In genomic region chr17:44106801-44107200, GRCh38 we compare ENCODE assay signal across 19 cellular contexts.
"Had no signal": no experiment of that assay in that cellular context is flagged by ENCODE, and none has a peak within 500 bp of the region (broad histone marks: within the 10 kb centered on the region; RNA-seq: fewer than 3 reads in every experiment).

No MANE protein-coding gene starts in this region.

- DNase-seq: activated CD4-positive, alpha-beta memory T cell treated with anti-CD3 and anti-CD28 coated beads for 36 hours; activated CD4-positive, alpha-beta T cell treated with anti-CD3 and anti-CD28 coated beads for 48 hours; activated naive CD4-positive, alpha-beta T cell treated with Interleukin-2 at 50 U/mL for 16 hours; activated naive CD8-positive, alpha-beta T cell treated with anti-CD3 and anti-CD28 coated beads for 36 hours; activated T-cell treated with anti-CD3 and anti-CD28 coated beads, Interleukin-2, amount 50 U/mL, for 48 hours; cerebellar nuclear complex; cortex of kidney; foreskin fibroblast; head of caudate nucleus; islet precursor cell; left cardiac atrium; pancreas; spleen; stimulated activated CD4-positive, alpha-beta T cell treated with anti-CD3 and anti-CD28 coated beads, Interleukin-4, amount 100 ng/mL, for 24 hours; stimulated activated naive CD8-positive, alpha-beta T cell treated with anti-CD3 and anti-CD28 coated beads, Interleukin-15, Interleukin-2, amounts not matched to agents 100 U/mL and 50 U/mL, for 24 hours; thyroid gland had no signal

- H3K9me3 ChIP-seq: pancreas, spleen, thyroid gland had no signal

- H3K4me3 Mint-ChIP-seq: activated CD4-positive, alpha-beta memory T cell treated with anti-CD3 and anti-CD28 coated beads for 36 hours; activated naive CD8-positive, alpha-beta T cell treated with anti-CD3 and anti-CD28 coated beads for 36 hours; memory B cell had no signal

- H3K27me3 Mint-ChIP-seq: activated CD4-positive, alpha-beta memory T cell treated with anti-CD3 and anti-CD28 coated beads for 36 hours; activated naive CD8-positive, alpha-beta T cell treated with anti-CD3 and anti-CD28 coated beads for 36 hours; memory B cell had no signal

- H3K36me3 ChIP-seq: pancreas, thyroid gland had no signal

- H3K27ac Mint-ChIP-seq: activated CD4-positive, alpha-beta memory T cell treated with anti-CD3 and anti-CD28 coated beads for 36 hours; activated naive CD8-positive, alpha-beta T cell treated with anti-CD3 and anti-CD28 coated beads for 36 hours; memory B cell had no signal

- H3K27me3 ChIP-seq: pancreas, spleen, thyroid gland had no signal

- ATAC-seq: left cardiac atrium; pancreas; stimulated activated naive CD8-positive, alpha-beta T cell treated with anti-CD3 and anti-CD28 coated beads, Interleukin-15, Interleukin-2, amounts not matched to agents 100 U/mL and 50 U/mL, for 24 hours had no signal

- H3K4me3 ChIP-seq: pancreas, spleen, thyroid gland had no signal

- H3K27ac ChIP-seq: epithelial cell of prostate, pancreas had no signal

- H3K36me3 Mint-ChIP-seq: activated CD4-positive, alpha-beta memory T cell treated with anti-CD3 and anti-CD28 coated beads for 36 hours; activated naive CD8-positive, alpha-beta T cell treated with anti-CD3 and anti-CD28 coated beads for 36 hours had no signal

- H3K9me3 Mint-ChIP-seq: activated CD4-positive, alpha-beta memory T cell treated with anti-CD3 and anti-CD28 coated beads for 36 hours; activated naive CD8-positive, alpha-beta T cell treated with anti-CD3 and anti-CD28 coated beads for 36 hours; memory B cell; nephron had no signal
